ENCODE assay signal across 1 cellular context in genomic region chr3:98556164-98557130, GRCh38.
TF ChIP-seq lines count a peak whose summit lies in the region.

No MANE protein-coding gene starts in this region.

TF ChIP-seq in HCT116, 20 proteins besides CTCF, POLR2A, EP300 and RAD21 (continued from another document):
- no peak for TF ChIP-seq ZBTB33 (IDR thresholded peaks at IDR 0.05; ENCODE audit: extremely low read depth, insufficient replicate concordance, low read length)
- TF ChIP-seq ZNF274 (IDR thresholded peaks at IDR 0.05; ENCODE audit: low read depth, low read length) = no peak
- TF ChIP-seq EZH2 (IDR thresholded peaks at IDR 0.05) = no peak
- no peak for TF ChIP-seq ELF1 (IDR thresholded peaks at IDR 0.05; ENCODE audit: borderline replicate concordance, low read depth)
- TF ChIP-seq YY1 (IDR thresholded peaks at IDR 0.05; ENCODE audit: extremely low read depth, insufficient replicate concordance, low read depth, low read length) = peak; percentile 85
- TF ChIP-seq CEBPB (IDR thresholded peaks at IDR 0.05; ENCODE audit: low read depth) = peak; percentile 71
- TF ChIP-seq TCF7L2 (IDR thresholded peaks at IDR 0.05; ENCODE audit: borderline replicate concordance, extremely low read depth, insufficient read depth, insufficient read length) = peak; percentile 93
- no peak; the same call in 1 of the 2 replicates for TF ChIP-seq POLR2AphosphoS5 (IDR thresholded peaks at IDR 0.05; ENCODE audit: low read depth, low read length)
- TF ChIP-seq FOSL1 (IDR thresholded peaks at IDR 0.05; ENCODE audit: low read depth) = peak; percentile 85
- no peak; the same call in 1 of the 2 replicates for TF ChIP-seq SIN3A (IDR thresholded peaks at IDR 0.05; ENCODE audit: low read depth)
- TF ChIP-seq EZH2phosphoT487 (IDR thresholded peaks at IDR 0.05; ENCODE audit: borderline replicate concordance) = no peak
